In the genomic region with DNA sequence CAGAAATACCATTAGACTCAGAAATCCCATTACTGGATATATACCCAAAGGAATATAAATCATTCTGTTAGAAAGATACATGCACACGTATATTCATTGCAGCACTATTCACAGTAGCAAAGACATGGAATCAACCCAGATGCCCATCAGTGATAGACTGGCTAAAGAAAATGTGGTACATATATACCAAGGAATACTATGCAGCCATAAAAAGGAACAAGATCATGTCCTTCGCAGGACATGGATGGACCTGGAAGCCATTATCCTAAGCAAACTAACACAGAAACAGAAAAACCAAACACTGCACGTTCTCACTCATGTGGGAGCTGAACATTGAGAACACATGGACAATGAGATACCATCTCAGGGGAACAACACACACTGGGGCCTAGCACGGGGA, we compare ENCODE assay signal across 1 cellular context. TPM values are rescaled to one million over a fixed set of nuclear protein-coding genes. Genes with fewer than 3 reads are reported as not detected.
"Had no signal": no experiment of that assay in that cellular context is flagged by ENCODE, and none has a peak within 500 bp of the region (broad histone marks: within the 10 kb centered on the region; RNA-seq: fewer than 3 reads in every experiment).

No MANE protein-coding gene starts in this region.

RNA-seq across cellular contexts. Expression of a gene that starts 33.4 kb away (rescaled TPM):
- total RNA-seq: HT-29 had no signal
